8 cellular contexts compared by ENCODE assay signal in the genomic region with DNA sequence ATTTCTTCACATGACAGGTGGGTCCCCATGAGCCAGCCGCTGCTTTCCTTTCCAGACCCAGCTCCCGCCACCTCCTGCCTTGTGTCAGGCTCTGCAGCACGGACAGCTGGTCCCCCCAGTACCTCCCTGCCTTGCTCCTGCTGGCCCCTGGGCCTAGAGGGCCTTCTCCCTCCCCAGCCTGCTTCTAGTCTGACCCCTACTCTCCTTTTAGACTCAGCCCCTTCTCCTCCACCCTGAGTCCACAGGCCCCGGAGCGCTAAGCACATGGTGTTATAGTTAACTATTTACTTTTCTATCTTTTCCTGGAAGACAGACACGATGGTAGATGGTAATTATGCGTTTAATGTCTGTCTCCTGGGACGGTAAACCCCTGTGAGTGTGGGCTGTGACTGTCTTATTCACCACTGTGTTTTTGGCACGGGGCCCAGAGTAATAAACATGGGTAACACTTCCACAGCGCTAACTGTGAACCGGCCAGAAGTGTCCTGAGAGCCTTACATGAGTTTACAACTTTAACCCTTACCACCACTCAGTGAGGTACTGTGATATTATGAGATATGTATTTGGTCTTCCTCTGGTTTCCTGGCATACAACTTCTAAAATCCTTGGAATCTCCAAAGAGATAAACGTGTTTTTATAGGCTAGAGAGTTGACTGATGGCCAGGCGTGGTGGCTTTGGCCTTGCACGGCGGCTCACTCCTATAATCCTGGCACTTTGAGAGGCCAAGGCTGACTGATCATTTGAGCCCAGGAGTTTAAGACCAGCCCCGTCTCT. TPM values are rescaled to one million over a fixed set of nuclear protein-coding genes. Genes with fewer than 3 reads are reported as not detected.
DNase-seq lines count a peak whose midpoint lies in the region; ATAC-seq, FAIRE-seq and TF ChIP-seq lines count a peak whose summit lies in the region.

No MANE protein-coding gene starts in this region.

- H3K4me2 ChIP-seq in HepG2 (ENCODE audit: low read depth, low read length), result no peak overlapping the region

- DNase-seq in NOMO-1 treated with DMSO at 0.1 percent for 48 hours (lab: John Stamatoyannopoulos, UW; ENCODE audit: unreplicated experiment) (peak; percentile 8), NOMO-1 treated with dmso at 0.1 percent for 144 hours (lab: John Stamatoyannopoulos, UW; ENCODE audit: unreplicated experiment) (no peak), NCI-H187 treated with DMSO at 0.1 percent for 48 hours (lab: John Stamatoyannopoulos, UW) (peak; percentile 89), adrenal gland (peak in 6 of 7 donors; percentile 60 to 77 (median 66)), HepG2 (ENCODE audit: low spot score) (no peak), tibial artery (no peak)
- no peak for DNase-seq in activated effector memory CD4-positive, alpha-beta T cell treated with anti-CD3 and anti-CD28 coated beads, Interleukin-2, amount 50 U/mL, for 16 hours

- peaks cover 6% of the 10 kb centered on the region; the same call in 1 of the 2 replicates for H4K20me1 ChIP-seq in HepG2 (ENCODE audit: insufficient read depth, low read length)

- no peak for FAIRE-seq in HepG2 (lab: Jason Lieb, UNC)

- H3K79me2 ChIP-seq in HepG2 (ENCODE audit: insufficient read depth, low read length), result no peaks in the 10 kb centered on the region

- ATAC-seq in HepG2 (no peak), GM21423 (IDR thresholded peaks at IDR 0.05; ENCODE audit: unreplicated experiment) (no peak)

- no peaks in the 10 kb centered on the region for H3K27me3 ChIP-seq in adrenal gland
- no peaks in the 10 kb centered on the region for H3K27me3 ChIP-seq in HepG2 (ENCODE audit: control insufficient read depth in 1 of 2, insufficient read depth in 2 of 2, low read length in 2 of 2)
- no peaks in the 10 kb centered on the region for H3K27me3 ChIP-seq in tibial artery

- no peak for TF ChIP-seq EP300 in HepG2 (IDR thresholded peaks at IDR 0.05; ENCODE audit: low read depth in 2 of 2, low read length in 2 of 2)
- TF ChIP-seq EP300 in HepG2 (CRISPR knock-in tag; IDR thresholded peaks at IDR 0.05; ENCODE audit: borderline replicate concordance), result no peak

- WGBS in adrenal gland, 4 donors, result 40 to 45% (median 43%) methylated on average over 14 to 16 of the region's 16 CpGs
- WGBS in HepG2 (ENCODE audit: low lambda C conversion rate), result 67% methylated on average over 16 of the region's 16 CpGs

- H3K36me3 ChIP-seq in adrenal gland (replicated peaks in 1 of 2) (peaks cover 0 to 21% of the 10 kb centered on the region in 2 donors), HepG2 (replicated peaks in 1 of 2; ENCODE audit: control insufficient read depth in 1 of 2, insufficient read depth in 2 of 2, low read length in 2 of 2) (peaks cover 3 to 23% of the 10 kb centered on the region in 2 experiments; a peak in 4 of 5 replicates), tibial artery (peaks cover 6 to 24% (median 12%) of the 10 kb centered on the region in 3 donors)

- H3K27ac ChIP-seq in adrenal gland, result no peak overlapping the region
- no peak overlapping the region for H3K27ac ChIP-seq in HepG2 (ENCODE audit: extremely low read length, insufficient read depth, low read length)
- H3K27ac ChIP-seq in tibial artery, result no peak overlapping the region

- no peak overlapping the region for H3K9ac ChIP-seq in HepG2 (ENCODE audit: insufficient read depth, low read depth, low read length)

- no peak overlapping the region for H3K4me3 ChIP-seq in adrenal gland
- H3K4me3 ChIP-seq in HepG2 (replicated peaks in 1 of 3; ENCODE audit: insufficient read depth in 1 of 3, low read depth in 2 of 3, low read length in 3 of 3), result no peak overlapping the region
- H3K4me3 ChIP-seq in tibial artery, result no peak overlapping the region

- BruUV-seq in HepG2 (replicated peaks; lab: Mats Ljungman, UMichigan), result no TSS peak

- in situ Hi-C loops in HepG2 (cut with HindIII; ENCODE audit: extremely low pct_ligation_motif_present, low pct_unique_long_range_greater_than_20kb), result no loop called here

- TF ChIP-seq POLR2A in adrenal gland (IDR thresholded peaks at IDR 0.05) (no peak), HepG2 (IDR thresholded peaks at IDR 0.05; ENCODE audit: insufficient read depth in 1 of 2, low read depth in 2 of 2, low read length in 2 of 2) (no peak)

- TF ChIP-seq CTCF in adrenal gland (IDR thresholded peaks at IDR 0.05) (no peak), HepG2 (CRISPR knock-in tag; IDR thresholded peaks at IDR 0.05) (no peak), tibial artery (IDR thresholded peaks at IDR 0.05) (no peak)

- no peak overlapping the region for H2AFZ ChIP-seq in HepG2 (ENCODE audit: low read length)

- TF ChIP-seq RAD21 in HepG2 (CRISPR knock-in tag; IDR thresholded peaks at IDR 0.05), result no peak

- H3K4me1 ChIP-seq in adrenal gland (replicated peaks in 1 of 2) (peaks cover 9 to 11% of the 10 kb centered on the region in 2 donors), HepG2 (ENCODE audit: insufficient read depth, low read length) (peaks cover 42% of the 10 kb centered on the region), tibial artery (peaks cover 0 to 8% (median 2%) of the 10 kb centered on the region in 4 donors)

- POLR2A ChIA-PET in HepG2 (lab: Yijun Ruan, JAX), result interaction anchor here (1.2 kb wide), 1 partner anchor 42 kb away, joined by 3 read pairs; a partner anchor contains a TSS

- H3K9me3 ChIP-seq in adrenal gland (replicated peaks in 1 of 3) (no peaks in the 10 kb centered on the region), HepG2 (ENCODE audit: low read length) (no peaks in the 10 kb centered on the region), tibial artery (no peaks in the 10 kb centered on the region)

- intact Hi-C loops in adrenal gland (cut with DNase I), result no loop called here
- intact Hi-C loops in HepG2 (cut with micrococcal nuclease; ENCODE audit: unreplicated experiment), result no loop called here
- intact Hi-C loops in tibial artery (cut with DNase I; ENCODE audit: low total_unique reads), result no loop called here

- CTCF ChIA-PET in HepG2 (lab: Yijun Ruan, JAX; ENCODE audit: low intra/inter-chr PET ratio, low total read pairs), result no interaction called here

TF ChIP-seq in HepG2, 621 proteins besides CTCF, POLR2A, EP300 and RAD21:
- 0 out of 2 replicates have a peak, but pooled peaks have one; percentile 17 for TF ChIP-seq BCL6 (CRISPR knock-in tag; IDR thresholded peaks at IDR 0.05)
- TF ChIP-seq, protein P1, sequence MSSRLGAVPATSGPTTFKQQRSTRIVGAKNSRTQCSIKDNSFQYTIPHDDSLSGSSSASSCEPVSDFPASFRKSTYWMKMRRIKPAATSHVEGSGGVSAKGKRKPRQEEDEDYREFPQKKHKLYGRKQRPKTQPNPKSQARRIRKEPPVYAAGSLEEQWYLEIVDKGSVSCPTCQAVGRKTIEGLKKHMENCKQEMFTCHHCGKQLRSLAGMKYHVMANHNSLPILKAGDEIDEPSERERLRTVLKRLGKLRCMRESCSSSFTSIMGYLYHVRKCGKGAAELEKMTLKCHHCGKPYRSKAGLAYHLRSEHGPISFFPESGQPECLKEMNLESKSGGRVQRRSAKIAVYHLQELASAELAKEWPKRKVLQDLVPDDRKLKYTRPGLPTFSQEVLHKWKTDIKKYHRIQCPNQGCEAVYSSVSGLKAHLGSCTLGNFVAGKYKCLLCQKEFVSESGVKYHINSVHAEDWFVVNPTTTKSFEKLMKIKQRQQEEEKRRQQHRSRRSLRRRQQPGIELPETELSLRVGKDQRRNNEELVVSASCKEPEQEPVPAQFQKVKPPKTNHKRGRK (CRISPR knock-in tag; IDR thresholded peaks at IDR 0.05), result no peak

RNA-seq across cellular contexts. Expression of a gene that starts 41.2 kb away (rescaled TPM):
- total RNA-seq in adrenal gland, result 10 to 100 TPM; 48.9 to 93.4 (median 77.5) TPM
- 10 to 100 TPM; 50.3 to 65.1 (median 60.1) TPM for polyA plus RNA-seq in adrenal gland
- total RNA-seq in HepG2 (2016; rRNA removed; fragmentation: Illumina TruSeq; extraction: Trizol), result 16.6 and 36.3 TPM in 2 replicates
- 7.4 and 10.5 TPM in 2 replicates for total RNA-seq in HepG2 (2016; cell fraction: cytosol; rRNA removed; fragmentation: Illumina TruSeq; extraction: Trizol; ENCODE audit: low read depth)
- total RNA-seq in HepG2 (2016; cell fraction: insoluble cytoplasmic fraction; rRNA removed; fragmentation: Illumina TruSeq; extraction: Trizol), result 19.2 and 33.7 TPM in 2 replicates
- total RNA-seq in HepG2 (2016; cell fraction: membrane; rRNA removed; fragmentation: Illumina TruSeq; extraction: Trizol), result 13.9 and 17.2 TPM in 2 replicates
- total RNA-seq in HepG2 (2016; cell fraction: nucleus; rRNA removed; fragmentation: Illumina TruSeq; extraction: Trizol), result 41.0 and 53.4 TPM in 2 replicates
- polyA plus RNA-seq in HepG2 (2011; rRNA removed), result 14.8 and 18.8 TPM in 2 replicates
- polyA plus RNA-seq in HepG2 (2011; cell fraction: cytosol; rRNA removed), result 10.0 and 10.9 TPM in 2 replicates
- polyA plus RNA-seq in HepG2 (2011; cell fraction: nucleus; rRNA removed), result 69.0 and 79.9 TPM in 2 replicates
- polyA plus RNA-seq in HepG2 (2012), result 14.0 and 15.8 TPM in 2 replicates
- polyA plus RNA-seq in HepG2 (2016; cell fraction: cytosol; fragmentation: Illumina TruSeq; extraction: Trizol; ENCODE audit: low read depth), result 7.4 and 8.4 TPM in 2 replicates
- polyA plus RNA-seq in HepG2 (2016; cell fraction: insoluble cytoplasmic fraction; fragmentation: Illumina TruSeq; extraction: Trizol; ENCODE audit: low read depth), result 12.6 and 15.7 TPM in 2 replicates
- 11.4 and 11.6 TPM in 2 replicates for polyA plus RNA-seq in HepG2 (2016; cell fraction: membrane; fragmentation: Illumina TruSeq; extraction: Trizol; ENCODE audit: low read depth)
- 45.5 and 47.0 TPM in 2 replicates for polyA plus RNA-seq in HepG2 (2016; cell fraction: nucleus; fragmentation: Illumina TruSeq; extraction: Trizol; ENCODE audit: insufficient read depth, low read depth)
- polyA minus RNA-seq in HepG2 (2011; rRNA and poly(A)+ RNA removed; ENCODE audit: low replicate concordance), result 6.1 and 32.7 TPM in 2 replicates
- 9.4 and 9.6 TPM in 2 replicates for polyA minus RNA-seq in HepG2 (2011; cell fraction: cytosol; rRNA and poly(A)+ RNA removed)
- polyA minus RNA-seq in HepG2 (2011; cell fraction: nucleus; rRNA and poly(A)+ RNA removed), result 44.3 and 59.9 TPM in 2 replicates

Comparison
In these comparisons a context has a peak if more than half of its experiments do, and no peak if none do; other contexts are left out.
1. DNase-seq: peak in NOMO-1 treated with DMSO at 0.1 percent for 48 hours (single experiment), NCI-H187 treated with DMSO at 0.1 percent for 48 hours (single experiment) and adrenal gland (6 of 7); none in NOMO-1 treated with dmso at 0.1 percent for 144 hours (single experiment), HepG2 (single experiment), tibial artery (0 of 2) and activated effector memory CD4-positive, alpha-beta T cell treated with anti-CD3 and anti-CD28 coated beads, Interleukin-2, amount 50 U/mL, for 16 hours (single experiment).